ENCODE assay signal across 1 cellular context in the genomic region with DNA sequence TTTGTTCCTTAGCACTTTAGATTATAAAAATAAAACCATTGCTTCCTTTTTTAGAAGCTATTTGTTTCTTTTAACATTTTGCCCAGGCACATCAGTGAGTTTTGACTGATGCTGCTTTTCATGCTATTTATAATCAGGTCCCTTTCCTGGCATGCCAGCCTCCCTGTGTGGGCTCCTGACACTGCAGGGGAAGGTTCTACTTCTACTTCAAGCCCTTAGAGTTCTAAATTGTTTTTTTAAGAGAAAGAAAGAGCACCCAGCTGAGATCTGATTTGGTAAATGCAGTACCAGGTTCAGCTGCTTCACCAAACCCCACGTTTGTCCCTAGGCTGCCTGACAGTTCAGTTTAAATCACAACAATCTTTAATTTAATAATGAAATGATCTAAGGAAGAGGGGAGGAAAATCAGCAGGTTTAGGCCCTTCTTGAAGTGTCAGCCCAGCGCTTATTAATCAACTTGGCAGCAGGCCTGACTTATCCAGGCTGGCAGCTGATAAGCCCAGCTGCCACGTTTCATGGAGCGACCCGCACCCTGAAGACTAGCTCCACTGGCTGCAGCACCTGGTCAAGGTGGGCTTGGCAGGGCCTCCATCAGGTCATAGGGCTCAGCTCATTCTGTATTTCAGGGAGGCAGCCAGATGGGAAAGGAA.
TF ChIP-seq lines count a peak whose summit lies in the region.

No MANE protein-coding gene starts in this region.

TF ChIP-seq in GM23338, 12 proteins besides CTCF, POLR2A, EP300 and RAD21 (continued from another document):
- TF ChIP-seq, protein P1, sequence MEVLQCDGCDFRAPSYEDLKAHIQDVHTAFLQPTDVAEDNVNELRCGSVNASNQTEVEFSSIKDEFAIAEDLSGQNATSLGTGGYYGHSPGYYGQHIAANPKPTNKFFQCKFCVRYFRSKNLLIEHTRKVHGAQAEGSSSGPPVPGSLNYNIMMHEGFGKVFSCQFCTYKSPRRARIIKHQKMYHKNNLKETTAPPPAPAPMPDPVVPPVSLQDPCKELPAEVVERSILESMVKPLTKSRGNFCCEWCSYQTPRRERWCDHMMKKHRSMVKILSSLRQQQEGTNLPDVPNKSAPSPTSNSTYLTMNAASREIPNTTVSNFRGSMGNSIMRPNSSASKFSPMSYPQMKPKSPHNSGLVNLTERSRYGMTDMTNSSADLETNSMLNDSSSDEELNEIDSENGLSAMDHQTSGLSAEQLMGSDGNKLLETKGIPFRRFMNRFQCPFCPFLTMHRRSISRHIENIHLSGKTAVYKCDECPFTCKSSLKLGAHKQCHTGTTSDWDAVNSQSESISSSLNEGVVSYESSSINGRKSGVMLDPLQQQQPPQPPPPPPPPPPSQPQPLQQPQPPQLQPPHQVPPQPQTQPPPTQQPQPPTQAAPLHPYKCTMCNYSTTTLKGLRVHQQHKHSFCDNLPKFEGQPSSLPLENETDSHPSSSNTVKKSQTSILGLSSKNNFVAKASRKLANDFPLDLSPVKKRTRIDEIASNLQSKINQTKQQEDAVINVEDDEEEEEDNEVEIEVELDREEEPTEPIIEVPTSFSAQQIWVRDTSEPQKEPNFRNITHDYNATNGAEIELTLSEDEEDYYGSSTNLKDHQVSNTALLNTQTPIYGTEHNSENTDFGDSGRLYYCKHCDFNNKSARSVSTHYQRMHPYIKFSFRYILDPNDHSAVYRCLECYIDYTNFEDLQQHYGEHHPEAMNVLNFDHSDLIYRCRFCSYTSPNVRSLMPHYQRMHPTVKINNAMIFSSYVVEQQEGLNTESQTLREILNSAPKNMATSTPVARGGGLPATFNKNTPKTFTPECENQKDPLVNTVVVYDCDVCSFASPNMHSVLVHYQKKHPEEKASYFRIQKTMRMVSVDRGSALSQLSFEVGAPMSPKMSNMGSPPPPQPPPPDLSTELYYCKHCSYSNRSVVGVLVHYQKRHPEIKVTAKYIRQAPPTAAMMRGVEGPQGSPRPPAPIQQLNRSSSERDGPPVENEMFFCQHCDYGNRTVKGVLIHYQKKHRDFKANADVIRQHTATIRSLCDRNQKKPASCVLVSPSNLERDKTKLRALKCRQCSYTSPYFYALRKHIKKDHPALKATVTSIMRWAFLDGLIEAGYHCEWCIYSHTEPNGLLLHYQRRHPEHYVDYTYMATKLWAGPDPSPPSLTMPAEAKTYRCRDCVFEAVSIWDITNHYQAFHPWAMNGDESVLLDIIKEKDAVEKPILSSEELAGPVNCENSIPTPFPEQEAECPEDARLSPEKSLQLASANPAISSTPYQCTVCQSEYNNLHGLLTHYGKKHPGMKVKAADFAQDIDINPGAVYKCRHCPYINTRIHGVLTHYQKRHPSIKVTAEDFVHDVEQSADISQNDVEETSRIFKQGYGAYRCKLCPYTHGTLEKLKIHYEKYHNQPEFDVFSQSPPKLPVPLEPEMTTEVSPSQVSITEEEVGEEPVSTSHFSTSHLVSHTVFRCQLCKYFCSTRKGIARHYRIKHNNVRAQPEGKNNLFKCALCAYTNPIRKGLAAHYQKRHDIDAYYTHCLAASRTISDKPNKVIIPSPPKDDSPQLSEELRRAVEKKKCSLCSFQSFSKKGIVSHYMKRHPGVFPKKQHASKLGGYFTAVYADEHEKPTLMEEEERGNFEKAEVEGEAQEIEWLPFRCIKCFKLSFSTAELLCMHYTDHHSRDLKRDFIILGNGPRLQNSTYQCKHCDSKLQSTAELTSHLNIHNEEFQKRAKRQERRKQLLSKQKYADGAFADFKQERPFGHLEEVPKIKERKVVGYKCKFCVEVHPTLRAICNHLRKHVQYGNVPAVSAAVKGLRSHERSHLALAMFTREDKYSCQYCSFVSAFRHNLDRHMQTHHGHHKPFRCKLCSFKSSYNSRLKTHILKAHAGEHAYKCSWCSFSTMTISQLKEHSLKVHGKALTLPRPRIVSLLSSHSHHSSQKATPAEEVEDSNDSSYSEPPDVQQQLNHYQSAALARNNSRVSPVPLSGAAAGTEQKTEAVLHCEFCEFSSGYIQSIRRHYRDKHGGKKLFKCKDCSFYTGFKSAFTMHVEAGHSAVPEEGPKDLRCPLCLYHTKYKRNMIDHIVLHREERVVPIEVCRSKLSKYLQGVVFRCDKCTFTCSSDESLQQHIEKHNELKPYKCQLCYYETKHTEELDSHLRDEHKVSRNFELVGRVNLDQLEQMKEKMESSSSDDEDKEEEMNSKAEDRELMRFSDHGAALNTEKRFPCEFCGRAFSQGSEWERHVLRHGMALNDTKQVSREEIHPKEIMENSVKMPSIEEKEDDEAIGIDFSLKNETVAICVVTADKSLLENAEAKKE (CRISPR knock-in tag; IDR thresholded peaks at IDR 0.05): no peak
- no peak for TF ChIP-seq EZH2 (IDR thresholded peaks at IDR 0.05; ENCODE audit: low read depth, unreplicated experiment)
